8 cellular contexts compared by ENCODE assay signal in the genomic region with DNA sequence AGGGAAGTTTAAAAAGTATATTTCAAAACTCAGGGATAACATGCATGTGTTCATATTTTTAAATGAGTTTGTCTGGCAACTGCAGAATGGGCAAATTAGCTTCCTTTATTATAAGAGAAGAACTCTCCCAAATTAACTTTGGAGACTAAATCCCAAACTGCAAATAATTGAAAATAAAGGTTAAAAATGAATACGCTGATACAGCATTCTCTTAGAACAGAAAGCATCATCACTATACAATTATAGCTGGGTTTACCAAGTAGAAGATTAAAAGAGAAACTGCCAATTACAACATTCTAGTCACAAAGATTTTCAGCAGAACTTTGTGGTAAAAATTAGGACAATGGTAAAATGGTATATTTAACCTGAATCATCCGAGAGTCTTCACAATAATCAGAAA.
"Had no signal": no experiment of that assay in that cellular context is flagged by ENCODE, and none has a peak within 500 bp of the region (broad histone marks: within the 10 kb centered on the region; RNA-seq: fewer than 3 reads in every experiment).

No MANE protein-coding gene starts in this region.

- ATAC-seq: GM23338, HCT116 had no signal

- H3K27ac Mint-ChIP-seq: GM23338, HFFc6, IgD-negative memory B cell had no signal

- H3K36me3 Mint-ChIP-seq: IgD-negative memory B cell had no signal

- H2AFZ ChIP-seq: GM23338 had no signal

- H3K36me3 ChIP-seq: HAP-1 had no signal

- H3K27ac ChIP-seq: HL-60 had no signal

- H3K4me3 ChIP-seq: GM23338, HAP-1 had no signal

- H3K9me3 ChIP-seq: HAP-1 had no signal

- DNase-seq: H7, HFFc6, KG1 had no signal

- H3K4me2 ChIP-seq: GM23338 had no signal
